Comparison of ENCODE assay signal across 1 cellular context in genomic region chr4:87406462-87406861, GRCh38.
TF ChIP-seq lines count a peak whose summit lies in the region.

No MANE protein-coding gene starts in this region.

TF ChIP-seq in H1, 55 proteins besides CTCF, POLR2A, EP300 and RAD21 (continued from another document):
- no peak for TF ChIP-seq SIN3A (conservative IDR thresholded peaks at IDR 0.05 in 1 of 2, IDR thresholded peaks at IDR 0.05 in 1 of 2; ENCODE audit: low read depth in 1 of 2, low read length in 2 of 2)
- no peak for TF ChIP-seq TBP (IDR thresholded peaks at IDR 0.05; ENCODE audit: low read depth, low read length)
- no peak for TF ChIP-seq BACH1 (IDR thresholded peaks at IDR 0.05; ENCODE audit: low read length)
- no peak for TF ChIP-seq HDAC6 (IDR thresholded peaks at IDR 0.05; ENCODE audit: low read depth, low read length)
- no peak for TF ChIP-seq EGR1 (IDR thresholded peaks at IDR 0.05; ENCODE audit: borderline replicate concordance, low read depth, low read length)
- no peak for TF ChIP-seq RFX5 (IDR thresholded peaks at IDR 0.05; ENCODE audit: borderline replicate concordance, low read depth, low read length)
- TF ChIP-seq BRCA1 (IDR thresholded peaks at IDR 0.05; ENCODE audit: low read depth, low read length) = no peak
- no peak for TF ChIP-seq POLR2AphosphoS5 (IDR thresholded peaks at IDR 0.05; ENCODE audit: low read depth, low read length)
- TF ChIP-seq TAF7 (optimal IDR thresholded peaks at IDR 0.05; ENCODE audit: borderline replicate concordance, low read depth, low read length) = no peak
- TF ChIP-seq MAFK (IDR thresholded peaks at IDR 0.05; ENCODE audit: low read depth, low read length) = no peak
- no peak for TF ChIP-seq CBX5 (IDR thresholded peaks at IDR 0.05; ENCODE audit: low read depth, low read length)
- no peak for TF ChIP-seq FOSL1 (IDR thresholded peaks at IDR 0.05; ENCODE audit: insufficient read depth, low read depth, low read length)
